14 cellular contexts compared by ENCODE assay signal in the genomic region with DNA sequence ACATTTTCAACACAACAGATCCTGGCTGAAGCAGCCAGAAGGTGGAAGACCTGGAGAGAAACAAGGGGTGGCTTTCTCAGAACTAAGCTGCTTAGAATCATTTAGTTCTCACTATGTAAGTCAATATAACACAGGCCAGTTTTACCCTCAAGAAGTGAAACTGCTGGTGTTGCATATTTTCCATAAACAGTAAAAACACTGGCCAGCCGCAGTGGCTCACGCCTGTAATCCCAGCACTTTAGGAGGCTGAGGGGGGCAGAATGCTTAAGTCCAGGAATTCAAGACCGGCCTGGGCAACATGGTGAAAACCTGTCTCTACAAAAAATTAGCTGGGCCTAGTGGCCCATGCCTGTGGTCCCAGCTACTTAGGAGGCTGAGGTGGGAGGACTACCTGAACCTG. TPM values are rescaled to one million over a fixed set of nuclear protein-coding genes. Genes with fewer than 3 reads are reported as not detected.
DNase-seq lines count a peak whose midpoint lies in the region; ATAC-seq and TF ChIP-seq lines count a peak whose summit lies in the region.
"Had no signal": no experiment of that assay in that cellular context is flagged by ENCODE, and none has a peak within 500 bp of the region (broad histone marks: within the 10 kb centered on the region; RNA-seq: fewer than 3 reads in every experiment).

No MANE protein-coding gene starts in this region.

- H3K27me3 ChIP-seq in GM23248 (replicated peaks; ENCODE audit: insufficient read depth) = no peaks in the 10 kb centered on the region
- no peaks in the 10 kb centered on the region for H3K27me3 ChIP-seq in gastroesophageal sphincter
- no peaks in the 10 kb centered on the region for H3K27me3 ChIP-seq in smooth muscle cell (ENCODE audit: low read depth)
- H3K27me3 ChIP-seq: BLaER1, brain microvascular endothelial cell had no signal

- peaks cover 9% of the 10 kb centered on the region for H3K36me3 Mint-ChIP-seq in T-cell

- CTCF ChIA-PET in T-cell (lab: Charles Lee) = interaction anchor here (1.1 to 1.2 kb wide), 2 partner anchors 10 to 305 kb away, joined by 4 read pairs; no protein-coding TSS in a partner anchor

- H3K4me1 ChIP-seq in GM23248 (ENCODE audit: insufficient read depth) = peaks cover 9% of the 10 kb centered on the region
- peaks cover 0 to 60% (median 13%) of the 10 kb centered on the region in 3 donors for H3K4me1 ChIP-seq in gastroesophageal sphincter
- H3K4me1 ChIP-seq in smooth muscle cell (ENCODE audit: low read depth) = no peaks in the 10 kb centered on the region

- no peak for TF ChIP-seq POLR2A in gastroesophageal sphincter (IDR thresholded peaks at IDR 0.05)

- peak overlapping the region; percentile 39 to 55 for H3K27ac Mint-ChIP-seq in T-cell

- H3K27me3 Mint-ChIP-seq in T-cell = no peaks in the 10 kb centered on the region

- no peaks in the 10 kb centered on the region for H3K9me2 ChIP-seq in GM23248 (ENCODE audit: insufficient read depth)

- POLR2A ChIA-PET in T-cell (lab: Charles Lee) = no interaction called here

- H3K9me3 Mint-ChIP-seq in T-cell = no peaks in the 10 kb centered on the region

- peaks cover 76% of the 10 kb centered on the region for H3K79me2 ChIP-seq in GM23248 (ENCODE audit: insufficient read depth)
- H3K79me2 ChIP-seq in smooth muscle cell (ENCODE audit: low read depth) = peaks cover 29% of the 10 kb centered on the region

- H3K4me3 ChIP-seq in GM23248 = no peak overlapping the region
- H3K4me3 ChIP-seq in gastroesophageal sphincter = no peak overlapping the region
- no peak overlapping the region for H3K4me3 ChIP-seq in smooth muscle cell
- H3K4me3 ChIP-seq: BLaER1 had no signal

- H4K20me1 ChIP-seq in GM23248 (ENCODE audit: insufficient read depth) (no peaks in the 10 kb centered on the region), smooth muscle cell (ENCODE audit: low read depth) (peaks cover 89% of the 10 kb centered on the region)

- in situ Hi-C loops in GM23248 (cut with MboI) = no loop called here

- peak overlapping the region; percentile 1; the same call in 1 of the 2 replicates for H3K9ac ChIP-seq in GM23248
- no peak overlapping the region for H3K9ac ChIP-seq in smooth muscle cell (ENCODE audit: low read depth)
- H3K9ac ChIP-seq: BLaER1 had no signal

- 47 to 55% methylated on average over 3 of the region's 3 CpGs for WGBS in GM23248 (ENCODE audit: low coverage in 1 of 2, low lambda C conversion rate in 2 of 2, missing lambda C conversion rate in 2 of 2), 2 experiments
- 32 to 33% methylated on average over 1 to 3 of the region's 3 CpGs for WGBS in gastroesophageal sphincter (ENCODE audit: low coverage in 1 of 2), 2 donors
- 7% methylated on average over 3 of the region's 3 CpGs for WGBS in smooth muscle cell (ENCODE audit: low lambda C conversion rate)

- no peak overlapping the region for H3K4me2 ChIP-seq in GM23248 (ENCODE audit: unreplicated experiment)
- H3K4me2 ChIP-seq in smooth muscle cell = peak overlapping the region; percentile 50
- H3K4me2 ChIP-seq: BLaER1 had no signal

- H3K4me3 Mint-ChIP-seq in T-cell = no peak overlapping the region

- no peak for TF ChIP-seq CTCF in gastroesophageal sphincter (IDR thresholded peaks at IDR 0.05)
- TF ChIP-seq CTCF in smooth muscle cell (IDR thresholded peaks at IDR 0.05; ENCODE audit: borderline replicate concordance, insufficient read depth, poor library complexity, severe bottlenecking) = no peak

- H3K27ac ChIP-seq in GM23248 (peak overlapping the region; percentile 1; the same call in 1 of the 2 replicates), gastroesophageal sphincter (peak overlapping the region; percentile 5 to 81 (median 74)), smooth muscle cell (ENCODE audit: low read depth) (peak overlapping the region; percentile 38)
- H3K27ac ChIP-seq: BLaER1, brain microvascular endothelial cell had no signal

- TF ChIP-seq EP300 in gastroesophageal sphincter (IDR thresholded peaks at IDR 0.05) = no peak

- H2AFZ ChIP-seq in GM23248 = no peak overlapping the region
- no peak overlapping the region for H2AFZ ChIP-seq in smooth muscle cell (ENCODE audit: low read depth)

- H3K9me3 ChIP-seq in GM23248 (ENCODE audit: low read depth) (no peaks in the 10 kb centered on the region), gastroesophageal sphincter (no peaks in the 10 kb centered on the region), smooth muscle cell (replicated peaks; ENCODE audit: low read depth) (no peaks in the 10 kb centered on the region)
- H3K9me3 ChIP-seq: BLaER1 had no signal

- no peaks in the 10 kb centered on the region; the same call in 1 of the 2 replicates for H3F3A ChIP-seq in GM23248 (ENCODE audit: insufficient read depth)
- no peaks in the 10 kb centered on the region for H3F3A ChIP-seq in smooth muscle cell (ENCODE audit: low read depth)

- H3K4me1 Mint-ChIP-seq in T-cell = peaks cover 11 to 28% (median 23%) of the 10 kb centered on the region in 3 donors

- peaks cover 6% of the 10 kb centered on the region; the same call in 1 of the 2 replicates for H3K36me3 ChIP-seq in GM23248 (ENCODE audit: low read depth)
- peaks cover 0 to 21% of the 10 kb centered on the region in 2 donors for H3K36me3 ChIP-seq in gastroesophageal sphincter
- no peaks in the 10 kb centered on the region for H3K36me3 ChIP-seq in smooth muscle cell (ENCODE audit: low read depth)

- ATAC-seq in T-cell (replicated peaks in 1 of 4) (no peak), gastroesophageal sphincter (peak; percentile 57), HG02623 (IDR thresholded peaks at IDR 0.05; ENCODE audit: unreplicated experiment) (no peak), HG02763 (IDR thresholded peaks at IDR 0.05; ENCODE audit: unreplicated experiment) (no peak)
- ATAC-seq: Panc1 had no signal

- DNase-seq in GM23248 = peak; percentile 26
- no peak for DNase-seq in T-cell
- DNase-seq in smooth muscle cell (lab: John Stamatoyannopoulos, UW; ENCODE audit: unreplicated experiment) = no peak
- DNase-seq in effector CD8-positive, alpha-beta T cell (lab: John Stamatoyannopoulos, UW) = no peak
- no peak for DNase-seq in NCI-H146 (lab: John Stamatoyannopoulos, UW)
- DNase-seq: activated CD4-positive, alpha-beta T cell treated with anti-CD3 and anti-CD28 coated beads, Interleukin-2, amount 50 U/mL, for 1 hour; brain microvascular endothelial cell; mammary epithelial cell; posterior cingulate gyrus had no signal

RNA-seq across cellular contexts. Expression of gene STX2, which starts 11.6 kb away (rescaled TPM):
- total RNA-seq in GM23248 (2014; rRNA removed; shearing (Covaris generic)) = 45.5 and 46.9 TPM in 2 replicates
- polyA plus RNA-seq in GM23248 (2016; fragmentation: Nextera tagmentation; extraction: Ambion mirVana) (28.9 and 30.1 TPM in 2 replicates), smooth muscle cell (21.7 and 25.3 TPM in 2 replicates)
- total RNA-seq in T-cell (10 to 100 TPM; 21.8 to 26.7 (median 22.8) TPM), gastroesophageal sphincter (10 to 100 TPM; 41.6 to 77.5 (median 54.3) TPM), smooth muscle cell (31.4 and 32.8 TPM in 2 replicates)

RNA-seq across cellular contexts. Expression of gene RAN, which starts 44.4 kb away (rescaled TPM):
- total RNA-seq in GM23248 (2014; rRNA removed; shearing (Covaris generic)) = 389 and 541 TPM in 2 replicates
- polyA plus RNA-seq in GM23248 (2016; fragmentation: Nextera tagmentation; extraction: Ambion mirVana) (1,090 and 1,115 TPM in 2 replicates), smooth muscle cell (595 and 627 TPM in 2 replicates)
- total RNA-seq in T-cell (100 to 1,000 TPM; 304 to 367 (median 308) TPM), gastroesophageal sphincter (100 to 1,000 TPM; 139 to 199 (median 167) TPM), smooth muscle cell (332 and 367 TPM in 2 replicates)

Comparison
In these comparisons a context has a peak if more than half of its experiments do, and no peak if none do; other contexts are left out.
1. H3K27ac ChIP-seq: peak in every context shown above with its lines; median percentile 74 in gastroesophageal sphincter; 38 in smooth muscle cell; 1 in GM23248.